Comparison of ENCODE assay signal across 9 cellular contexts in genomic region chr14:103105580-103106168, GRCh38. TPM values are rescaled to one million over a fixed set of nuclear protein-coding genes. Genes with fewer than 3 reads are reported as not detected.
DNase-seq lines count a peak whose midpoint lies in the region; ATAC-seq and TF ChIP-seq lines count a peak whose summit lies in the region.
"Had no signal": no experiment of that assay in that cellular context is flagged by ENCODE, and none has a peak within 500 bp of the region (broad histone marks: within the 10 kb centered on the region; RNA-seq: fewer than 3 reads in every experiment).

No MANE protein-coding gene starts in this region.

- no peak for DNase-seq in stimulated activated naive CD8-positive, alpha-beta T cell treated with anti-CD3 and anti-CD28 coated beads, Interleukin-15, amount 100 ng/mL, for 72 hours
- DNase-seq in stimulated activated naive CD8-positive, alpha-beta T cell treated with anti-CD3 and anti-CD28 coated beads, Interleukin-15, Interleukin-2, amounts not matched to agents 100 U/mL and 50 U/mL, for 24 hours, result no peak
- peak; percentile 97 for DNase-seq in NCI-H2107 treated with DMSO at 0.1 percent for 48 hours (lab: John Stamatoyannopoulos, UW; ENCODE audit: unreplicated experiment)
- peak; percentile 39 for DNase-seq in activated CD8-positive, alpha-beta T cell treated with anti-CD3 and anti-CD28 coated beads for 36 hours
- DNase-seq in SKM-1 (lab: John Stamatoyannopoulos, UW; ENCODE audit: unreplicated experiment), result no peak
- no peak for DNase-seq in osteoblast (ENCODE audit: insufficient read length, low spot score, missing footprints)

- intact Hi-C loops in activated CD8-positive, alpha-beta T cell treated with anti-CD3 and anti-CD28 coated beads for 36 hours (cut with micrococcal nuclease), result loop anchor here (10.0 kb wide), 1 partner anchor 189 kb away; no protein-coding TSS in a partner anchor

- no peak overlapping the region for H3K27ac ChIP-seq in osteoblast (ENCODE audit: low read depth, low read length)

- H3K4me3 Mint-ChIP-seq in stimulated activated naive CD8-positive, alpha-beta T cell treated with anti-CD3 and anti-CD28 coated beads, Interleukin-15, amount 100 ng/mL, for 72 hours, result no peak overlapping the region
- H3K4me3 Mint-ChIP-seq in activated CD8-positive, alpha-beta T cell treated with anti-CD3 and anti-CD28 coated beads for 36 hours, result no peak overlapping the region
- H3K4me3 Mint-ChIP-seq: dendritic cell treated with granulocyte-macrophage colony-stimulating factor and Interleukin-4, amounts not matched to agents 40 ng/mL and 50 ng/mL, for 4 days had no signal

- peaks cover 80% of the 10 kb centered on the region for H3K27me3 Mint-ChIP-seq in stimulated activated naive CD8-positive, alpha-beta T cell treated with anti-CD3 and anti-CD28 coated beads, Interleukin-15, amount 100 ng/mL, for 72 hours
- peaks cover 22% of the 10 kb centered on the region for H3K27me3 Mint-ChIP-seq in activated CD8-positive, alpha-beta T cell treated with anti-CD3 and anti-CD28 coated beads for 36 hours

- H2AFZ ChIP-seq in osteoblast (ENCODE audit: low read length), result no peak overlapping the region

- no peaks in the 10 kb centered on the region for H3K79me2 ChIP-seq in osteoblast (ENCODE audit: insufficient read depth, low read length)

- POLR2A ChIA-PET in activated CD8-positive, alpha-beta T cell treated with anti-CD3 and anti-CD28 coated beads for 36 hours (lab: Charles Lee), result interaction anchor here (1.4 to 1.5 kb wide), 2 partner anchors 10 to 13 kb away, joined by 3 to 4 read pairs; no protein-coding TSS in a partner anchor

- H3K9me3 Mint-ChIP-seq in stimulated activated naive CD8-positive, alpha-beta T cell treated with anti-CD3 and anti-CD28 coated beads, Interleukin-15, amount 100 ng/mL, for 72 hours, result no peaks in the 10 kb centered on the region
- no peaks in the 10 kb centered on the region for H3K9me3 Mint-ChIP-seq in activated CD8-positive, alpha-beta T cell treated with anti-CD3 and anti-CD28 coated beads for 36 hours
- H3K9me3 Mint-ChIP-seq: dendritic cell treated with granulocyte-macrophage colony-stimulating factor and Interleukin-4, amounts not matched to agents 40 ng/mL and 50 ng/mL, for 4 days had no signal

- H3K36me3 ChIP-seq in osteoblast (ENCODE audit: insufficient read depth, low read length), result no peaks in the 10 kb centered on the region

- no peak overlapping the region for H3K4me3 ChIP-seq in osteoblast (ENCODE audit: insufficient read depth, low read length)

- no peaks in the 10 kb centered on the region for H4K20me1 ChIP-seq in osteoblast (ENCODE audit: insufficient read depth, low read length)

- H3K36me3 Mint-ChIP-seq in activated CD8-positive, alpha-beta T cell treated with anti-CD3 and anti-CD28 coated beads for 36 hours (ENCODE audit: low read depth), result no peaks in the 10 kb centered on the region

- H3K4me1 ChIP-seq in osteoblast (ENCODE audit: insufficient read depth, low read length), result peaks cover 14% of the 10 kb centered on the region

- ATAC-seq in stimulated activated naive CD8-positive, alpha-beta T cell treated with anti-CD3 and anti-CD28 coated beads, Interleukin-15, amount 100 ng/mL, for 72 hours, result peak; percentile 21
- ATAC-seq in stimulated activated naive CD8-positive, alpha-beta T cell treated with anti-CD3 and anti-CD28 coated beads, Interleukin-15, Interleukin-2, amounts not matched to agents 100 U/mL and 50 U/mL, for 24 hours, result no peak
- ATAC-seq in activated CD8-positive, alpha-beta T cell treated with anti-CD3 and anti-CD28 coated beads for 36 hours, result no peak
- ATAC-seq in GM18909 (IDR thresholded peaks at IDR 0.05; ENCODE audit: poor library complexity, unreplicated experiment) (no peak), GM18520 (IDR thresholded peaks at IDR 0.05; ENCODE audit: unreplicated experiment) (no peak)

- CTCF ChIA-PET in activated CD8-positive, alpha-beta T cell treated with anti-CD3 and anti-CD28 coated beads for 36 hours (lab: Charles Lee), result interaction anchor here (0.6 to 3.1 kb wide), 36 partner anchors 8 to 555 kb away, joined by 3 to 47 read pairs (median 5); partner anchors contain the start of genes EIF5 and EXOC3L4

- peaks cover 28% of the 10 kb centered on the region for H3K27me3 ChIP-seq in osteoblast (ENCODE audit: insufficient read depth, low read length)

- H3K27ac Mint-ChIP-seq in stimulated activated naive CD8-positive, alpha-beta T cell treated with anti-CD3 and anti-CD28 coated beads, Interleukin-15, amount 100 ng/mL, for 72 hours, result no peak overlapping the region
- H3K27ac Mint-ChIP-seq in activated CD8-positive, alpha-beta T cell treated with anti-CD3 and anti-CD28 coated beads for 36 hours, result no peak overlapping the region
- H3K27ac Mint-ChIP-seq: dendritic cell treated with granulocyte-macrophage colony-stimulating factor and Interleukin-4, amounts not matched to agents 40 ng/mL and 50 ng/mL, for 4 days had no signal

- peaks cover 34% of the 10 kb centered on the region for H3K4me1 Mint-ChIP-seq in stimulated activated naive CD8-positive, alpha-beta T cell treated with anti-CD3 and anti-CD28 coated beads, Interleukin-15, amount 100 ng/mL, for 72 hours
- H3K4me1 Mint-ChIP-seq in activated CD8-positive, alpha-beta T cell treated with anti-CD3 and anti-CD28 coated beads for 36 hours (ENCODE audit: low read depth), result peaks cover 6% of the 10 kb centered on the region

- no peak for TF ChIP-seq CTCF in activated CD8-positive, alpha-beta T cell treated with anti-CD3 and anti-CD28 coated beads for 36 hours (IDR thresholded peaks at IDR 0.05)
- no peak for TF ChIP-seq CTCF in osteoblast (IDR thresholded peaks at IDR 0.05; ENCODE audit: extremely low read depth, low read depth, low read length)

- H3K9me3 ChIP-seq in osteoblast (ENCODE audit: low read depth, low read length), result no peaks in the 10 kb centered on the region

- no peak overlapping the region for H3K4me2 ChIP-seq in osteoblast (ENCODE audit: insufficient read depth, low read length)

RNA-seq across cellular contexts. Expression of gene EXOC3L4, which starts 11.1 kb away (rescaled TPM):
- not detected for total RNA-seq in activated CD8-positive, alpha-beta T cell treated with anti-CD3 and anti-CD28 coated beads for 36 hours
- 0.29 TPM in 1 of 2 replicates, not detected in the other for total RNA-seq in osteoblast

RNA-seq across cellular contexts. Expression of gene TNFAIP2, which starts 17.6 kb away (rescaled TPM):
- total RNA-seq in activated CD8-positive, alpha-beta T cell treated with anti-CD3 and anti-CD28 coated beads for 36 hours, result 1 to 10 TPM; 1.1 to 1.2 TPM
- total RNA-seq in osteoblast, result 41.3 and 60.1 TPM in 2 replicates

RNA-seq across cellular contexts. Expression of gene LBHD2, which starts 21.7 kb away (rescaled TPM):
- total RNA-seq in activated CD8-positive, alpha-beta T cell treated with anti-CD3 and anti-CD28 coated beads for 36 hours, result not detected
- not detected in 2 replicates for total RNA-seq in osteoblast

RNA-seq across cellular contexts. Expression of gene CDC42BPB, which starts 48.3 kb away (rescaled TPM):
- under 1 TPM; 0.72 to 0.96 TPM for total RNA-seq in activated CD8-positive, alpha-beta T cell treated with anti-CD3 and anti-CD28 coated beads for 36 hours
- 99.9 and 118 TPM in 2 replicates for total RNA-seq in osteoblast

Comparison
In these comparisons a context has a peak if more than half of its experiments do, and no peak if none do; other contexts are left out.
1. DNase-seq: peak in NCI-H2107 treated with DMSO at 0.1 percent for 48 hours (single experiment) and activated CD8-positive, alpha-beta T cell treated with anti-CD3 and anti-CD28 coated beads for 36 hours (single experiment); none in stimulated activated naive CD8-positive, alpha-beta T cell treated with anti-CD3 and anti-CD28 coated beads, Interleukin-15, amount 100 ng/mL, for 72 hours (0 of 2), stimulated activated naive CD8-positive, alpha-beta T cell treated with anti-CD3 and anti-CD28 coated beads, Interleukin-15, Interleukin-2, amounts not matched to agents 100 U/mL and 50 U/mL, for 24 hours (single experiment), SKM-1 (single experiment) and osteoblast (single experiment).
2. RNA of gene TNFAIP2, which starts 17.6 kb away (total RNA-seq): 41.3 to 60.1 TPM in osteoblast; 1.1 to 1.2 TPM in activated CD8-positive, alpha-beta T cell treated with anti-CD3 and anti-CD28 coated beads for 36 hours; every median in the first group is over 10 times any median in the second.